ENCODE assay signal across 8 cellular contexts in genomic region chr4:6988016-6988715, GRCh38. TPM values are rescaled to one million over a fixed set of nuclear protein-coding genes. Genes with fewer than 3 reads are reported as not detected.
DNase-seq lines count a peak whose midpoint lies in the region; ATAC-seq and TF ChIP-seq lines count a peak whose summit lies in the region.

No MANE protein-coding gene starts in this region.

- H4K20me1 ChIP-seq in DOHH2 (ENCODE audit: control insufficient read depth, insufficient read depth, low read depth, low read length) = peaks cover 15% of the 10 kb centered on the region
- no peaks in the 10 kb centered on the region; the same call in 1 of the 2 replicates for H4K20me1 ChIP-seq in PC-9 (ENCODE audit: insufficient read depth)
- H4K20me1 ChIP-seq in osteoblast (ENCODE audit: insufficient read depth, low read length) = peaks cover 36% of the 10 kb centered on the region

- H3K27ac ChIP-seq in DOHH2 (ENCODE audit: low read depth, low read length) = no peak overlapping the region
- H3K27ac ChIP-seq in PC-9 = peak overlapping the region; percentile 54; the same call in 1 of the 2 replicates
- peak overlapping the region; percentile 80 for H3K27ac ChIP-seq in osteoblast (ENCODE audit: low read depth, low read length)

- ATAC-seq in GM19395 (IDR thresholded peaks at IDR 0.05; ENCODE audit: unreplicated experiment) = no peak

- POLR2A ChIA-PET in PC-9 (lab: Charles Lee; ENCODE audit: unreplicated experiment) = no interaction called here

- CTCF ChIA-PET in PC-9 (lab: Charles Lee) = no interaction called here

- H3K4me1 Mint-ChIP-seq in endothelial cell (ENCODE audit: unreplicated experiment) = peaks cover 54% of the 10 kb centered on the region

- H3K9me3 Mint-ChIP-seq in endothelial cell (ENCODE audit: unreplicated experiment) = no peaks in the 10 kb centered on the region

- H3K4me3 Mint-ChIP-seq in endothelial cell (ENCODE audit: unreplicated experiment) = peak overlapping the region; percentile 99

- TF ChIP-seq CTCF in DOHH2 (IDR thresholded peaks at IDR 0.05; ENCODE audit: low read depth, low read length, poor library complexity, severe bottlenecking) (no peak), PC-9 (conservative IDR thresholded peaks at IDR 0.05) (no peak), endothelial cell (IDR thresholded peaks at IDR 0.05; ENCODE audit: unreplicated experiment) (no peak), osteoblast (IDR thresholded peaks at IDR 0.05; ENCODE audit: extremely low read depth, low read depth, low read length) (no peak)

- H3K36me3 ChIP-seq in DOHH2 (ENCODE audit: control insufficient read depth, low read length) (peaks cover 47% of the 10 kb centered on the region), PC-9 (ENCODE audit: low read depth) (no peaks in the 10 kb centered on the region), osteoblast (ENCODE audit: insufficient read depth, low read length) (peaks cover 1% of the 10 kb centered on the region)

- H3K27ac Mint-ChIP-seq in endothelial cell (ENCODE audit: unreplicated experiment) = no peak overlapping the region

- peaks cover 12% of the 10 kb centered on the region for H3K36me3 Mint-ChIP-seq in endothelial cell (ENCODE audit: low read depth, unreplicated experiment)

- peak overlapping the region; percentile 98 for H3K4me3 ChIP-seq in DOHH2 (ENCODE audit: low read length)
- peak overlapping the region; percentile 80 for H3K4me3 ChIP-seq in PC-9
- peak overlapping the region; percentile 84 for H3K4me3 ChIP-seq in osteoblast (ENCODE audit: insufficient read depth, low read length)

- H3K27me3 ChIP-seq in DOHH2 (ENCODE audit: control insufficient read depth, low read length) (no peaks in the 10 kb centered on the region), PC-9 (ENCODE audit: insufficient read depth, low read depth) (no peaks in the 10 kb centered on the region), osteoblast (ENCODE audit: insufficient read depth, low read length) (no peaks in the 10 kb centered on the region)

- H2AFZ ChIP-seq in PC-9 = no peak overlapping the region
- H2AFZ ChIP-seq in osteoblast (ENCODE audit: low read length) = peak overlapping the region; percentile 95

- H3K4me1 ChIP-seq in DOHH2 (ENCODE audit: control insufficient read depth, low read length) = peaks cover 49% of the 10 kb centered on the region
- peaks cover 30% of the 10 kb centered on the region for H3K4me1 ChIP-seq in PC-9 (replicated peaks; ENCODE audit: insufficient read depth)
- H3K4me1 ChIP-seq in osteoblast (ENCODE audit: insufficient read depth, low read length) = peaks cover 33% of the 10 kb centered on the region

- H3K79me2 ChIP-seq in DOHH2 (ENCODE audit: control insufficient read depth, low read length) (peaks cover 96% of the 10 kb centered on the region), PC-9 (ENCODE audit: low read depth) (peaks cover 74% of the 10 kb centered on the region), osteoblast (ENCODE audit: insufficient read depth, low read length) (peaks cover 62% of the 10 kb centered on the region)

- intact Hi-C loops in PC-9 (cut with micrococcal nuclease; ENCODE audit: unreplicated experiment) = loop anchor here (5.0 kb wide), 1 partner anchor 46 kb away; no protein-coding TSS in a partner anchor

- H3K9me2 ChIP-seq in DOHH2 (replicated peaks; ENCODE audit: control insufficient read depth, low read length) (no peaks in the 10 kb centered on the region), PC-9 (ENCODE audit: insufficient read depth) (no peaks in the 10 kb centered on the region)

- peak overlapping the region; percentile 100 for H3K4me2 ChIP-seq in DOHH2 (ENCODE audit: low read length)
- peak overlapping the region; percentile 96 for H3K4me2 ChIP-seq in PC-9
- peak overlapping the region; percentile 96 for H3K4me2 ChIP-seq in osteoblast (ENCODE audit: insufficient read depth, low read length)

- no peaks in the 10 kb centered on the region for H3K9me3 ChIP-seq in DOHH2 (ENCODE audit: control insufficient read depth, insufficient read depth, low read length)
- no peaks in the 10 kb centered on the region for H3K9me3 ChIP-seq in PC-9 (ENCODE audit: insufficient read depth, low read depth)
- no peaks in the 10 kb centered on the region for H3K9me3 ChIP-seq in osteoblast (ENCODE audit: low read depth, low read length)

- H3K27me3 Mint-ChIP-seq in endothelial cell (ENCODE audit: unreplicated experiment) = peaks cover 11% of the 10 kb centered on the region

- no TSS peak for BruUV-seq in PC-9 (replicated peaks; lab: Mats Ljungman, UMichigan)

- H3F3A ChIP-seq in DOHH2 (ENCODE audit: control insufficient read depth, insufficient read depth) (peaks cover 9% of the 10 kb centered on the region; the same call in 1 of the 2 replicates), PC-9 (ENCODE audit: insufficient read depth, low read depth) (peaks cover 16% of the 10 kb centered on the region)

- DNase-seq in PC-9 = no peak
- DNase-seq in endothelial cell (ENCODE audit: low spot score) = no peak
- DNase-seq in osteoblast (ENCODE audit: insufficient read length, low spot score, missing footprints) = peak; percentile 57
- no peak for DNase-seq in stimulated activated naive CD4-positive, alpha-beta T cell (lab: John Stamatoyannopoulos, UW)
- no peak for DNase-seq in NCI-H69 (lab: John Stamatoyannopoulos, UW)
- no peak for DNase-seq in C1 segment of cervical spinal cord (lab: John Stamatoyannopoulos, UW)

RNA-seq across cellular contexts. Expression of gene TADA2B, which starts 55.0 kb away (rescaled TPM):
- total RNA-seq in PC-9 (2021) = 9.5 and 9.6 TPM in 2 replicates
- total RNA-seq in endothelial cell (ENCODE audit: unreplicated experiment) = 20.2 TPM
- total RNA-seq in osteoblast = 12.7 and 13.0 TPM in 2 replicates
